ENCODE assay signal across 2 cellular contexts in the genomic region with DNA sequence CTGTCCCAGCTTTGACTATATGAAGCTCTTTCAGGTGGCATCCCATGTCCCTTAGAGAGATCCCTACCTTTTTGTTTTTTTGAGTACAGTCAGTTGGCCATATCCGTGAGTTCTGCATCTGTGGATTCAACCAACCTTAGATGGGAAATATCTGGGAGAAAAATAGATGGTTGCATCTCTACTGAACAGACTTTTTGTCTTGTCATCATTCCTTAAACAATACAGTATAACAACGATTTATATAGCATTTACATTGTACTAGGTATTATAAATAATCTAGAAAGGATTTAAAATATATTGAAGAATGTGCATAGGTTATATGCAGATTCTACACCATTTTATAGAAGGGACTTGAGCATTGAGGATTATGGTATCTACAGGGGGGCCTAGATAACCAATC.
TF ChIP-seq lines count a peak whose summit lies in the region.

No MANE protein-coding gene starts in this region.

TF ChIP-seq in IMR-90, 13 proteins besides CTCF, POLR2A, EP300 and RAD21:
- TF ChIP-seq MAFK (IDR thresholded peaks at IDR 0.05; ENCODE audit: low read depth, low read length) (peak; percentile 71), NFE2L2 (IDR thresholded peaks at IDR 0.05; ENCODE audit: low read depth, low read length) (no peak)

TF ChIP-seq in K562, 482 proteins besides CTCF, POLR2A, EP300 and RAD21:
- peak; percentile 58 for TF ChIP-seq C11orf30 (IDR thresholded peaks at IDR 0.05; ENCODE audit: low read depth)
- TF ChIP-seq ZNF347 (CRISPR knock-in tag; IDR thresholded peaks at IDR 0.05; ENCODE audit: low read depth): no peak
- peak; percentile 84 for TF ChIP-seq ZNF316 (IDR thresholded peaks at IDR 0.05)
- TF ChIP-seq MAZ (CRISPR knock-in tag; conservative IDR thresholded peaks at IDR 0.05 in 1 of 2, IDR thresholded peaks at IDR 0.05 in 1 of 2): no peak
- no peak for TF ChIP-seq HNRNPLL (IDR thresholded peaks at IDR 0.05; ENCODE audit: low read depth, low read length, poor library complexity, severe bottlenecking)
- TF ChIP-seq MAFG (tag; conservative IDR thresholded peaks at IDR 0.05): 0 out of 2 replicates have a peak, but pooled peaks have one; percentile 44
- TF ChIP-seq MAFF (IDR thresholded peaks at IDR 0.05; ENCODE audit: low read length): peak; percentile 58; the same call in 1 of the 2 replicates
- no peak for TF ChIP-seq BACH1 (tag; IDR thresholded peaks at IDR 0.05)
- no peak for TF ChIP-seq CREB1 (IDR thresholded peaks at IDR 0.05)
- TF ChIP-seq CREB1 (CRISPR knock-in tag; IDR thresholded peaks at IDR 0.05): no peak
- TF ChIP-seq, protein P1, sequence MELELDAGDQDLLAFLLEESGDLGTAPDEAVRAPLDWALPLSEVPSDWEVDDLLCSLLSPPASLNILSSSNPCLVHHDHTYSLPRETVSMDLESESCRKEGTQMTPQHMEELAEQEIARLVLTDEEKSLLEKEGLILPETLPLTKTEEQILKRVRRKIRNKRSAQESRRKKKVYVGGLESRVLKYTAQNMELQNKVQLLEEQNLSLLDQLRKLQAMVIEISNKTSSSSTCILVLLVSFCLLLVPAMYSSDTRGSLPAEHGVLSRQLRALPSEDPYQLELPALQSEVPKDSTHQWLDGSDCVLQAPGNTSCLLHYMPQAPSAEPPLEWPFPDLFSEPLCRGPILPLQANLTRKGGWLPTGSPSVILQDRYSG (tag; conservative IDR thresholded peaks at IDR 0.05; ENCODE audit: low read depth): no peak
- TF ChIP-seq, protein P2, sequence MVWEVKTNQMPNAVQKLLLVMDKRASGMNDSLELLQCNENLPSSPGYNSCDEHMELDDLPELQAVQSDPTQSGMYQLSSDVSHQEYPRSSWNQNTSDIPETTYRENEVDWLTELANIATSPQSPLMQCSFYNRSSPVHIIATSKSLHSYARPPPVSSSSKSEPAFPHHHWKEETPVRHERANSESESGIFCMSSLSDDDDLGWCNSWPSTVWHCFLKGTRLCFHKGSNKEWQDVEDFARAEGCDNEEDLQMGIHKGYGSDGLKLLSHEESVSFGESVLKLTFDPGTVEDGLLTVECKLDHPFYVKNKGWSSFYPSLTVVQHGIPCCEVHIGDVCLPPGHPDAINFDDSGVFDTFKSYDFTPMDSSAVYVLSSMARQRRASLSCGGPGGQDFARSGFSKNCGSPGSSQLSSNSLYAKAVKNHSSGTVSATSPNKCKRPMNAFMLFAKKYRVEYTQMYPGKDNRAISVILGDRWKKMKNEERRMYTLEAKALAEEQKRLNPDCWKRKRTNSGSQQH (CRISPR knock-in tag; IDR thresholded peaks at IDR 0.05): no peak
- peak; percentile 47; the same call in 1 of the 2 replicates for TF ChIP-seq MAFK (IDR thresholded peaks at IDR 0.05; ENCODE audit: low read length)
- no peak for TF ChIP-seq ZBTB7A (IDR thresholded peaks at IDR 0.05; ENCODE audit: borderline replicate concordance, control insufficient read depth, low read depth, low read length)
- no peak for TF ChIP-seq GTF2E2 (tag; IDR thresholded peaks at IDR 0.05)
